Comparison of ENCODE assay signal across 14 cellular contexts in the genomic region with DNA sequence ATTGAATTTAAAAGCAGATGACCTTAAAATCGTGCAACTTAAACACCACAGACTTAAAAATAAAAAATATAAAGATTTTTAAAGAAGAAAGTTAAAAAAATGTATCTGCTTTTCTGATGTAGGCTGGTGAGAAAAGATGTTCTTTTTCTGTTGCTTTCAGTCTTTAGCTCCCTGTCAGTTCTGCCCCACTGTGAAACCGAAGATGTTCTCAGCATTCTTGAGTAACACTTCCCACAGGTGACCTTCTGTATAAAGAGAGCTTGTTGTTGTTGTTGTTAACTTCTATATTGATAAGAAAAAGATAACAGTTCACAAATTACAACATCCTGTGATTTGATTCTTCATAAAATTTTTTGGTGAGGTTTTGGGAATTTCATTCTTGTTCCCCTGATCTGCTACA.
DNase-seq lines count a peak whose midpoint lies in the region; ATAC-seq and TF ChIP-seq lines count a peak whose summit lies in the region.
"Had no signal": no experiment of that assay in that cellular context is flagged by ENCODE, and none has a peak within 500 bp of the region (broad histone marks: within the 10 kb centered on the region; RNA-seq: fewer than 3 reads in every experiment).

No MANE protein-coding gene starts in this region.

- H3K27ac ChIP-seq in smooth muscle cell (ENCODE audit: low read depth), result peak overlapping the region; percentile 89
- H3K27ac ChIP-seq: sigmoid colon had no signal

- no peaks in the 10 kb centered on the region for H3K36me3 ChIP-seq in smooth muscle cell (ENCODE audit: low read depth)
- H3K36me3 ChIP-seq: sigmoid colon had no signal

- TF ChIP-seq CTCF in smooth muscle cell (IDR thresholded peaks at IDR 0.05; ENCODE audit: borderline replicate concordance, insufficient read depth, poor library complexity, severe bottlenecking), result no peak

- peak overlapping the region; percentile 60 to 79 for H3K4me3 Mint-ChIP-seq in activated T-cell treated with anti-CD3 and anti-CD28 coated beads, Interleukin-2, amount 50 U/mL, for 72 hours
- peak overlapping the region; percentile 28 for H3K4me3 Mint-ChIP-seq in activated T-helper 1 cell treated with anti-CD3 and anti-CD28 coated beads, Interleukin-12 subunit alpha, Interleukin-12 subunit beta, Interleukin-2, Interleukin-4 antibody, amounts not matched to agents 30 ng/mL and 10 ng/mL and 1 ng/mL, durations not matched to agents 14 hours and 24 hours and 36 hours
- H3K4me3 Mint-ChIP-seq: dendritic cell treated with granulocyte-macrophage colony-stimulating factor and Interleukin-4, amounts not matched to agents 40 ng/mL and 50 ng/mL, for 4 days had no signal

- peak overlapping the region; percentile 55 for H3K27ac Mint-ChIP-seq in activated T-cell treated with anti-CD3 and anti-CD28 coated beads, Interleukin-2, amount 50 U/mL, for 72 hours
- H3K27ac Mint-ChIP-seq in activated T-helper 1 cell treated with anti-CD3 and anti-CD28 coated beads, Interleukin-12 subunit alpha, Interleukin-12 subunit beta, Interleukin-2, Interleukin-4 antibody, amounts not matched to agents 30 ng/mL and 10 ng/mL and 1 ng/mL, durations not matched to agents 14 hours and 24 hours and 36 hours, result peak overlapping the region; percentile 74
- H3K27ac Mint-ChIP-seq: dendritic cell treated with granulocyte-macrophage colony-stimulating factor and Interleukin-4, amounts not matched to agents 40 ng/mL and 50 ng/mL, for 4 days had no signal

- H4K20me1 ChIP-seq in smooth muscle cell (ENCODE audit: low read depth), result no peaks in the 10 kb centered on the region

- peak; percentile 10 to 19 for DNase-seq in activated T-cell treated with anti-CD3 and anti-CD28 coated beads, Interleukin-2, amount 50 U/mL, for 72 hours
- DNase-seq in activated T-cell treated with anti-CD3 and anti-CD28 coated beads for 4 hours, result no peak
- no peak for DNase-seq in activated T-helper 1 cell treated with anti-CD3 and anti-CD28 coated beads, Interleukin-12 subunit alpha, Interleukin-12 subunit beta, Interleukin-2, Interleukin-4 antibody, amounts not matched to agents 30 ng/mL and 10 ng/mL and 1 ng/mL, durations not matched to agents 14 hours and 24 hours and 36 hours (ENCODE audit: low spot score)
- DNase-seq in smooth muscle cell (lab: John Stamatoyannopoulos, UW; ENCODE audit: unreplicated experiment), result no peak
- no peak for DNase-seq in stimulated activated naive CD4-positive, alpha-beta T cell treated with Interleukin-2 at 50 U/mL for 16 hours (lab: John Stamatoyannopoulos, UW)
- DNase-seq: activated gamma-delta T cell treated with Interleukin-2 at 50 U/mL for 16 hours, foreskin fibroblast, islet precursor cell, RPMI8226, sigmoid colon had no signal

- no peak overlapping the region for H2AFZ ChIP-seq in smooth muscle cell (ENCODE audit: low read depth)

- no peaks in the 10 kb centered on the region for H3K9me3 ChIP-seq in smooth muscle cell (replicated peaks; ENCODE audit: low read depth)
- H3K9me3 ChIP-seq: sigmoid colon had no signal

- intact Hi-C loops in activated T-helper 1 cell treated with anti-CD3 and anti-CD28 coated beads, Interleukin-12 subunit alpha, Interleukin-12 subunit beta, Interleukin-2, Interleukin-4 antibody, amounts not matched to agents 30 ng/mL and 10 ng/mL and 1 ng/mL, durations not matched to agents 14 hours and 24 hours and 36 hours (cut with micrococcal nuclease), result loop anchor here (10.0 kb wide), 1 partner anchor 300 kb away; no protein-coding TSS in a partner anchor

- no peaks in the 10 kb centered on the region for H3K27me3 ChIP-seq in smooth muscle cell (ENCODE audit: low read depth)
- H3K27me3 ChIP-seq: sigmoid colon had no signal

- peaks cover 2 to 4% of the 10 kb centered on the region in 2 donors for H3K36me3 Mint-ChIP-seq in activated T-cell treated with anti-CD3 and anti-CD28 coated beads, Interleukin-2, amount 50 U/mL, for 72 hours (ENCODE audit: insufficient read depth in 2 of 2)
- H3K36me3 Mint-ChIP-seq in activated T-helper 1 cell treated with anti-CD3 and anti-CD28 coated beads, Interleukin-12 subunit alpha, Interleukin-12 subunit beta, Interleukin-2, Interleukin-4 antibody, amounts not matched to agents 30 ng/mL and 10 ng/mL and 1 ng/mL, durations not matched to agents 14 hours and 24 hours and 36 hours (ENCODE audit: low read depth), result peaks cover 19% of the 10 kb centered on the region

- H3K27me3 Mint-ChIP-seq in activated T-cell treated with anti-CD3 and anti-CD28 coated beads, Interleukin-2, amount 50 U/mL, for 72 hours (ENCODE audit: low read depth), result no peaks in the 10 kb centered on the region
- H3K27me3 Mint-ChIP-seq in activated T-helper 1 cell treated with anti-CD3 and anti-CD28 coated beads, Interleukin-12 subunit alpha, Interleukin-12 subunit beta, Interleukin-2, Interleukin-4 antibody, amounts not matched to agents 30 ng/mL and 10 ng/mL and 1 ng/mL, durations not matched to agents 14 hours and 24 hours and 36 hours (ENCODE audit: insufficient read depth), result peaks cover 2% of the 10 kb centered on the region
- H3K27me3 Mint-ChIP-seq: dendritic cell treated with granulocyte-macrophage colony-stimulating factor and Interleukin-4, amounts not matched to agents 40 ng/mL and 50 ng/mL, for 4 days had no signal

- H3F3A ChIP-seq in smooth muscle cell (ENCODE audit: low read depth), result peaks cover 29% of the 10 kb centered on the region

- 92% methylated on average over 2 of the region's 2 CpGs for WGBS in smooth muscle cell (ENCODE audit: low lambda C conversion rate)

- peaks cover 34% of the 10 kb centered on the region for H3K4me1 ChIP-seq in smooth muscle cell (ENCODE audit: low read depth)
- H3K4me1 ChIP-seq: sigmoid colon had no signal

- no peak for ATAC-seq in activated T-cell treated with anti-CD3 and anti-CD28 coated beads, Interleukin-2, amount 50 U/mL, for 72 hours (replicated peaks in 1 of 2)
- peak; percentile 37 for ATAC-seq in HG02798 (IDR thresholded peaks at IDR 0.05; ENCODE audit: poor library complexity, unreplicated experiment)
- no peak for ATAC-seq in GM18511 (IDR thresholded peaks at IDR 0.05; ENCODE audit: unreplicated experiment)
- no peak for ATAC-seq in HG03039 (IDR thresholded peaks at IDR 0.05; ENCODE audit: unreplicated experiment)

- peaks cover 57% of the 10 kb centered on the region for H3K79me2 ChIP-seq in smooth muscle cell (ENCODE audit: low read depth)

- H3K4me2 ChIP-seq in smooth muscle cell, result peak overlapping the region; percentile 67

- no peak overlapping the region for H3K9ac ChIP-seq in smooth muscle cell (ENCODE audit: low read depth)

- H3K4me1 Mint-ChIP-seq in activated T-cell treated with anti-CD3 and anti-CD28 coated beads, Interleukin-2, amount 50 U/mL, for 72 hours (ENCODE audit: low read depth), result peaks cover 87% of the 10 kb centered on the region
- H3K4me1 Mint-ChIP-seq in activated T-helper 1 cell treated with anti-CD3 and anti-CD28 coated beads, Interleukin-12 subunit alpha, Interleukin-12 subunit beta, Interleukin-2, Interleukin-4 antibody, amounts not matched to agents 30 ng/mL and 10 ng/mL and 1 ng/mL, durations not matched to agents 14 hours and 24 hours and 36 hours (ENCODE audit: low read depth), result peaks cover 86% of the 10 kb centered on the region

- H3K9me3 Mint-ChIP-seq in activated T-cell treated with anti-CD3 and anti-CD28 coated beads, Interleukin-2, amount 50 U/mL, for 72 hours, result peaks cover 0 to 1% of the 10 kb centered on the region in 2 donors
- H3K9me3 Mint-ChIP-seq in activated T-helper 1 cell treated with anti-CD3 and anti-CD28 coated beads, Interleukin-12 subunit alpha, Interleukin-12 subunit beta, Interleukin-2, Interleukin-4 antibody, amounts not matched to agents 30 ng/mL and 10 ng/mL and 1 ng/mL, durations not matched to agents 14 hours and 24 hours and 36 hours, result no peaks in the 10 kb centered on the region
- H3K9me3 Mint-ChIP-seq: dendritic cell treated with granulocyte-macrophage colony-stimulating factor and Interleukin-4, amounts not matched to agents 40 ng/mL and 50 ng/mL, for 4 days had no signal

- H3K4me3 ChIP-seq in smooth muscle cell, result no peak overlapping the region
- H3K4me3 ChIP-seq: sigmoid colon had no signal

Comparison
In these comparisons a context has a peak if more than half of its experiments do, and no peak if none do; other contexts are left out.
1. DNase-seq: peak in activated T-cell treated with anti-CD3 and anti-CD28 coated beads, Interleukin-2, amount 50 U/mL, for 72 hours (2 of 2); none in activated T-cell treated with anti-CD3 and anti-CD28 coated beads for 4 hours (single experiment), activated T-helper 1 cell treated with anti-CD3 and anti-CD28 coated beads, Interleukin-12 subunit alpha, Interleukin-12 subunit beta, Interleukin-2, Interleukin-4 antibody, amounts not matched to agents 30 ng/mL and 10 ng/mL and 1 ng/mL, durations not matched to agents 14 hours and 24 hours and 36 hours (single experiment), smooth muscle cell (single experiment) and stimulated activated naive CD4-positive, alpha-beta T cell treated with Interleukin-2 at 50 U/mL for 16 hours (single experiment).